Comparison of ENCODE assay signal across 31 cellular contexts in genomic region chr1:235608278-235608677, GRCh38. TPM values are rescaled to one million over a fixed set of nuclear protein-coding genes. Genes with fewer than 3 reads are reported as not detected.
"Had no signal": no experiment of that assay in that cellular context is flagged by ENCODE, and none has a peak within 500 bp of the region (broad histone marks: within the 10 kb centered on the region; RNA-seq: fewer than 3 reads in every experiment).

No MANE protein-coding gene starts in this region.

- H3K9me3 Mint-ChIP-seq: activated CD8-positive, alpha-beta T cell treated with anti-CD3 and anti-CD28 coated beads for 36 hours; activated T-cell treated with anti-CD3 and anti-CD28 coated beads, Interleukin-2, amount 50 U/mL, for 4 hours; activated T-helper 17 cell treated with anti-CD3 and anti-CD28 coated beads, Interleukin-2, amount 50 U/mL, for 72 hours; central memory CD8-positive, alpha-beta T cell; dendritic cell treated with granulocyte-macrophage colony-stimulating factor and Interleukin-4, amounts not matched to agents 40 ng/mL and 50 ng/mL, for 4 days; endodermal cell; T-helper 2 cell treated with Interferon-gamma antibody and Interleukin-4, amounts not matched to agents 5 μg/mL and 100 μg/mL, for 36 hours had no signal

- H3K27me3 Mint-ChIP-seq: activated CD8-positive, alpha-beta T cell treated with anti-CD3 and anti-CD28 coated beads for 36 hours; activated naive CD8-positive, alpha-beta T cell; activated T-helper 17 cell treated with anti-CD3 and anti-CD28 coated beads, Interleukin-2, amount 50 U/mL, for 72 hours; central memory CD8-positive, alpha-beta T cell had no signal

- H3K4me1 Mint-ChIP-seq: activated T-helper 17 cell treated with anti-CD3 and anti-CD28 coated beads, Interleukin-2, amount 50 U/mL, for 72 hours; central memory CD8-positive, alpha-beta T cell; endodermal cell had no signal

- ATAC-seq: activated CD8-positive, alpha-beta T cell treated with anti-CD3 and anti-CD28 coated beads for 36 hours; activated T-cell treated with anti-CD3 and anti-CD28 coated beads, Interleukin-2, amount 50 U/mL, for 4 hours; activated T-helper 17 cell treated with anti-CD3 and anti-CD28 coated beads, Interleukin-2, amount 50 U/mL, for 72 hours; gastroesophageal sphincter; heart right ventricle; T-helper 17 cell had no signal

- H3K4me3 Mint-ChIP-seq: activated CD8-positive, alpha-beta T cell treated with anti-CD3 and anti-CD28 coated beads for 36 hours; activated naive CD8-positive, alpha-beta T cell; activated T-cell treated with anti-CD3 and anti-CD28 coated beads, Interleukin-2, amount 50 U/mL, for 4 hours; activated T-helper 17 cell treated with anti-CD3 and anti-CD28 coated beads, Interleukin-2, amount 50 U/mL, for 72 hours; central memory CD8-positive, alpha-beta T cell; dendritic cell treated with granulocyte-macrophage colony-stimulating factor and Interleukin-4, amounts not matched to agents 40 ng/mL and 50 ng/mL, for 4 days; endodermal cell; T-helper 17 cell; T-helper 2 cell treated with Interferon-gamma antibody and Interleukin-4, amounts not matched to agents 5 μg/mL and 100 μg/mL, for 36 hours had no signal

- H3K27ac ChIP-seq: brain microvascular endothelial cell, coronary artery, dorsolateral prefrontal cortex, gastroesophageal sphincter, heart right ventricle, hepatocyte had no signal

- H3K4me3 ChIP-seq: coronary artery, dorsolateral prefrontal cortex, esophagus squamous epithelium, gastroesophageal sphincter, heart right ventricle, hepatocyte had no signal

- H3K79me2 ChIP-seq: hepatocyte had no signal

- H3K36me3 Mint-ChIP-seq: activated naive CD8-positive, alpha-beta T cell had no signal

- H2AFZ ChIP-seq: hepatocyte had no signal

- H3K4me2 ChIP-seq: hepatocyte had no signal

- H3K9me3 ChIP-seq: esophagus squamous epithelium, gastroesophageal sphincter, heart right ventricle had no signal

- H3K4me1 ChIP-seq: gastroesophageal sphincter, heart right ventricle had no signal

- DNase-seq: activated CD4-positive, alpha-beta T cell treated with anti-CD3 and anti-CD28 coated beads for 48 hours; activated CD4-positive, alpha-beta T cell treated with anti-CD3 and anti-CD28 coated beads, Interleukin-2, amount 50 U/mL, for 1 hour; activated CD4-positive, alpha-beta T cell treated with anti-CD3 and anti-CD28 coated beads, Interleukin-2, amount 50 U/mL, for 48 hours; activated CD8-positive, alpha-beta memory T cell treated with anti-CD3 and anti-CD28 coated beads for 24 hours; activated CD8-positive, alpha-beta T cell treated with anti-CD3 and anti-CD28 coated beads for 36 hours; activated effector memory CD4-positive, alpha-beta T cell treated with Interleukin-2 at 50 U/mL for 16 hours; activated gamma-delta T cell treated with Interleukin-2 at 50 U/mL for 16 hours; activated naive CD4-positive, alpha-beta T cell treated with anti-CD3 and anti-CD28 coated beads, Interleukin-2, amount 50 U/mL, for 16 hours; activated naive CD4-positive, alpha-beta T cell treated with Interleukin-2 at 50 U/mL for 16 hours; activated T-cell treated with anti-CD3 and anti-CD28 coated beads, Interleukin-2, amount 50 U/mL, for 4 hours; amniotic stem cell; anterior cingulate cortex; brain microvascular endothelial cell; dorsolateral prefrontal cortex; effector memory CD4-positive, alpha-beta T cell; endodermal cell; erythroblast; esophagus squamous epithelium; foreskin melanocyte; heart right ventricle; T-helper 17 cell; T1000 had no signal

- H3K27ac Mint-ChIP-seq: activated CD8-positive, alpha-beta T cell treated with anti-CD3 and anti-CD28 coated beads for 36 hours; activated naive CD8-positive, alpha-beta T cell; activated T-helper 17 cell treated with anti-CD3 and anti-CD28 coated beads, Interleukin-2, amount 50 U/mL, for 72 hours; dendritic cell treated with granulocyte-macrophage colony-stimulating factor and Interleukin-4, amounts not matched to agents 40 ng/mL and 50 ng/mL, for 4 days; endodermal cell; T-helper 17 cell; T-helper 2 cell treated with Interferon-gamma antibody and Interleukin-4, amounts not matched to agents 5 μg/mL and 100 μg/mL, for 36 hours had no signal

- H3K27me3 ChIP-seq: brain microvascular endothelial cell, esophagus squamous epithelium, gastroesophageal sphincter, hepatocyte had no signal

- H3K36me3 ChIP-seq: brain microvascular endothelial cell, esophagus squamous epithelium, gastroesophageal sphincter, heart right ventricle had no signal

RNA-seq across cellular contexts. Expression of gene GNG4, which starts 41.3 kb away (rescaled TPM):
- total RNA-seq: bronchial epithelial cell, T-helper 17 cell had no signal
